Comparison of ENCODE assay signal across 8 cellular contexts in the genomic region with DNA sequence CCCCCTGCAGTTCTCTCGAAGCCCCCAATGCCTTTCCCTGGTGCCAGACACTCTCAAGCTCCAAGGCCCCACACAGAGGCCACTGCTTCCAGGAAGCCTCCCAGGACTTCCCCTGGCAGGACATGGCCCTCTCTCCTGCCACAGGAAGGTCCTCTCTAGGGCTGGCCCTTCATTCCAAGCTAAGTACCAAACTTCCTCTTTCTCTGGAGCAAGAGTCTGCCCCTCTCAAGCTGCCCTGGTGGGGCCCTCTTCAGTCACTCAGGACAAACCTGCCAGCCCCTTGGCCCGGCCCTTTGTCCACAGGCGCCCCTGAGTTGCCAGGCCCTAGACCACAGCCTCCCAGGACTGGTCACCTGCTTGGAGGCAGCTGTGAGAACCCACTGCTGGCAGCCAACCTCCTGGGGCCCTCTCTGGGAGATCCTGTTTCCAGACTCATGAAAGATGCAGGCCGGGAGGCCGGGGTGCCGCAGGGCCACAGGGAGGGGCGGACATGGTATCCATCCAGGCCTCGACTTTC. TPM values are rescaled to one million over a fixed set of nuclear protein-coding genes. Genes with fewer than 3 reads are reported as not detected.
DNase-seq lines count a peak whose midpoint lies in the region; ATAC-seq and TF ChIP-seq lines count a peak whose summit lies in the region.

No MANE protein-coding gene starts in this region.

- intact Hi-C loops in CD8-positive, alpha-beta T cell (cut with DNase I, micrococcal nuclease), result no loop called here

- peak in 1 of 7 experiments; percentile 18 for DNase-seq in CD8-positive, alpha-beta T cell
- DNase-seq in UCSD-AML1 (lab: John Stamatoyannopoulos, UW; ENCODE audit: unreplicated experiment) (peak; percentile 38), fibroblast of villous mesenchyme (ENCODE audit: low read depth) (peak; percentile 62), osteocyte (ENCODE audit: extremely low spot score, unreplicated experiment) (no peak), NCI-H2081 (lab: John Stamatoyannopoulos, UW) (no peak)
- no peak for DNase-seq in stimulated activated CD4-positive, alpha-beta T cell treated with anti-CD3 and anti-CD28 coated beads, Interleukin-4, amount 100 ng/mL, for 24 hours

- no peak overlapping the region for H3K27ac ChIP-seq in CD8-positive, alpha-beta T cell (ENCODE audit: low read depth, low read length)

- peaks cover 71% of the 10 kb centered on the region for H3K4me1 Mint-ChIP-seq in CD8-positive, alpha-beta T cell (ENCODE audit: low read depth)
- peaks cover 51% of the 10 kb centered on the region for H3K4me1 Mint-ChIP-seq in osteocyte (ENCODE audit: unreplicated experiment)

- no peaks in the 10 kb centered on the region for H3K27me3 Mint-ChIP-seq in CD8-positive, alpha-beta T cell (ENCODE audit: low read depth)
- no peaks in the 10 kb centered on the region for H3K27me3 Mint-ChIP-seq in osteocyte (ENCODE audit: unreplicated experiment)

- H3K9me3 Mint-ChIP-seq in CD8-positive, alpha-beta T cell, result no peaks in the 10 kb centered on the region
- H3K9me3 Mint-ChIP-seq in osteocyte (ENCODE audit: unreplicated experiment), result no peaks in the 10 kb centered on the region

- peaks cover 58% of the 10 kb centered on the region for H3K4me1 ChIP-seq in CD8-positive, alpha-beta T cell (ENCODE audit: insufficient read depth, low read length)

- peaks cover 33% of the 10 kb centered on the region for H3K36me3 Mint-ChIP-seq in CD8-positive, alpha-beta T cell
- peaks cover 5% of the 10 kb centered on the region for H3K36me3 Mint-ChIP-seq in osteocyte (ENCODE audit: unreplicated experiment)

- no peaks in the 10 kb centered on the region for H3K27me3 ChIP-seq in CD8-positive, alpha-beta T cell (ENCODE audit: insufficient read depth, low read length)

- CTCF ChIA-PET in CD8-positive, alpha-beta T cell (lab: Charles Lee), result interaction anchor here (0.6 to 1.8 kb wide), 3 partner anchors 19 to 96 kb away, joined by 3 to 8 read pairs (median 3); no protein-coding TSS in a partner anchor

- H3K27ac Mint-ChIP-seq in CD8-positive, alpha-beta T cell, result peak overlapping the region; percentile 97
- peak overlapping the region; percentile 82 for H3K27ac Mint-ChIP-seq in osteocyte (ENCODE audit: unreplicated experiment)

- H3K4me3 ChIP-seq in CD8-positive, alpha-beta T cell (ENCODE audit: low read depth, low read length), result no peak overlapping the region
- no peak overlapping the region for H3K4me3 ChIP-seq in fibroblast of villous mesenchyme (ENCODE audit: low read depth, low read length)

- no peak for TF ChIP-seq CTCF in CD8-positive, alpha-beta T cell (IDR thresholded peaks at IDR 0.05)
- TF ChIP-seq CTCF in fibroblast of villous mesenchyme (IDR thresholded peaks at IDR 0.05; ENCODE audit: insufficient read depth, low read depth, low read length) (no peak), osteocyte (IDR thresholded peaks at IDR 0.05) (no peak)

- ATAC-seq in CD8-positive, alpha-beta T cell, result no peak
- ATAC-seq in GM21786 (IDR thresholded peaks at IDR 0.05; ENCODE audit: unreplicated experiment), result no peak
- ATAC-seq in GM19328 (IDR thresholded peaks at IDR 0.05; ENCODE audit: unreplicated experiment), result no peak

- no peaks in the 10 kb centered on the region for H3K9me3 ChIP-seq in CD8-positive, alpha-beta T cell (ENCODE audit: low read length)

- POLR2A ChIA-PET in CD8-positive, alpha-beta T cell (lab: Charles Lee), result interaction anchor here (1.0 to 1.3 kb wide), 3 partner anchors 13 to 99 kb away, joined by 3 to 6 read pairs (median 3); no protein-coding TSS in a partner anchor

- H3K36me3 ChIP-seq in CD8-positive, alpha-beta T cell (ENCODE audit: insufficient read depth, low read length), result peaks cover 3% of the 10 kb centered on the region

- peak overlapping the region; percentile 50 for H3K4me3 Mint-ChIP-seq in CD8-positive, alpha-beta T cell
- H3K4me3 Mint-ChIP-seq in osteocyte (ENCODE audit: unreplicated experiment), result no peak overlapping the region

RNA-seq across cellular contexts. Expression of a gene that starts 6.6 kb away (rescaled TPM):
- 100 to 1,000 TPM; 214 to 229 TPM for total RNA-seq in CD8-positive, alpha-beta T cell
- 30.3 and 33.7 TPM in 2 replicates for total RNA-seq in fibroblast of villous mesenchyme
- total RNA-seq in osteocyte, result 28.1 and 32.9 TPM in 2 replicates

RNA-seq across cellular contexts. Expression of a gene that starts 31.4 kb away (rescaled TPM):
- 10 to 100 TPM; 72.1 to 78.0 TPM for total RNA-seq in CD8-positive, alpha-beta T cell
- 35.8 and 45.1 TPM in 2 replicates for total RNA-seq in fibroblast of villous mesenchyme
- total RNA-seq in osteocyte, result 35.8 and 42.9 TPM in 2 replicates

RNA-seq across cellular contexts. Expression of a gene that starts 56.5 kb away (rescaled TPM):
- under 1 TPM; 0.25 to 0.30 TPM for total RNA-seq in CD8-positive, alpha-beta T cell
- not detected in 2 replicates for total RNA-seq in fibroblast of villous mesenchyme
- total RNA-seq in osteocyte, result not detected in 2 replicates

Comparison
In these comparisons a context has a peak if more than half of its experiments do, and no peak if none do; other contexts are left out.
1. DNase-seq: peak in UCSD-AML1 (single experiment) and fibroblast of villous mesenchyme (single experiment); none in osteocyte (single experiment), stimulated activated CD4-positive, alpha-beta T cell treated with anti-CD3 and anti-CD28 coated beads, Interleukin-4, amount 100 ng/mL, for 24 hours (single experiment) and NCI-H2081 (0 of 2).